28 cellular contexts compared by ENCODE assay signal in genomic region chr7:34362621-34363020, GRCh38.
"Had no signal": no experiment of that assay in that cellular context is flagged by ENCODE, and none has a peak within 500 bp of the region (broad histone marks: within the 10 kb centered on the region; RNA-seq: fewer than 3 reads in every experiment).

No MANE protein-coding gene starts in this region.

- H3K27ac ChIP-seq: epithelial cell of prostate, foreskin keratinocyte, heart right ventricle, lower lobe of right lung, prostate gland, right atrium auricular region, stomach, testis, tibial artery had no signal

- H3K27me3 ChIP-seq: foreskin keratinocyte, heart right ventricle, right atrium auricular region, stomach, testis, tibial artery had no signal

- H3K4me1 Mint-ChIP-seq: immature natural killer cell; naive thymus-derived CD8-positive, alpha-beta T cell; nephron progenitor cell had no signal

- DNase-seq: cortex of kidney; effector CD4-positive, alpha-beta T cell; foreskin keratinocyte; glutamatergic neuron; heart right ventricle; immature natural killer cell; islet precursor cell; kidney glomerular epithelial cell; left colon; left ventricle myocardium superior; lower lobe of right lung; naive thymus-derived CD8-positive, alpha-beta T cell; nephron progenitor cell; stimulated activated CD4-positive, alpha-beta T cell treated with anti-CD3 and anti-CD28 coated beads, Interleukin-12 subunit alpha, Interleukin-12 subunit beta, amount 100 ng/mL, for 4 hours; stimulated activated CD4-positive, alpha-beta T cell treated with anti-CD3 and anti-CD28 coated beads, Interleukin-1b, Interleukin-23, amount 100 ng/mL, for 48 hours; stimulated activated CD4-positive, alpha-beta T cell treated with anti-CD3 and anti-CD28 coated beads, Interleukin-4, amount 100 ng/mL, for 1 hour; stimulated activated CD8-positive, alpha-beta memory T cell treated with anti-CD3 and anti-CD28 coated beads, Interleukin-4, amount 100 ng/mL, for 48 hours; stimulated activated naive CD4-positive, alpha-beta T cell; stomach; testis; tibial artery had no signal

- H3K27me3 Mint-ChIP-seq: type B pancreatic cell had no signal

- ATAC-seq: esophagus mucosa; foreskin keratinocyte; left colon; left ventricle myocardium superior; lower lobe of right lung; naive thymus-derived CD8-positive, alpha-beta T cell; sciatic nerve had no signal

- H3K9me3 Mint-ChIP-seq: nephron progenitor cell, type B pancreatic cell had no signal

- H3K4me3 Mint-ChIP-seq: immature natural killer cell; naive thymus-derived CD8-positive, alpha-beta T cell; nephron progenitor cell; type B pancreatic cell had no signal

- H3K4me3 ChIP-seq: heart right ventricle, lower lobe of right lung, prostate gland, right atrium auricular region, smooth muscle cell, stomach, testis, tibial artery had no signal

- H3K36me3 Mint-ChIP-seq: immature natural killer cell; naive thymus-derived CD8-positive, alpha-beta T cell; type B pancreatic cell had no signal

- H3K27ac Mint-ChIP-seq: immature natural killer cell; naive thymus-derived CD8-positive, alpha-beta T cell; nephron progenitor cell; type B pancreatic cell had no signal
